ENCODE assay signal across 14 cellular contexts in the genomic region with DNA sequence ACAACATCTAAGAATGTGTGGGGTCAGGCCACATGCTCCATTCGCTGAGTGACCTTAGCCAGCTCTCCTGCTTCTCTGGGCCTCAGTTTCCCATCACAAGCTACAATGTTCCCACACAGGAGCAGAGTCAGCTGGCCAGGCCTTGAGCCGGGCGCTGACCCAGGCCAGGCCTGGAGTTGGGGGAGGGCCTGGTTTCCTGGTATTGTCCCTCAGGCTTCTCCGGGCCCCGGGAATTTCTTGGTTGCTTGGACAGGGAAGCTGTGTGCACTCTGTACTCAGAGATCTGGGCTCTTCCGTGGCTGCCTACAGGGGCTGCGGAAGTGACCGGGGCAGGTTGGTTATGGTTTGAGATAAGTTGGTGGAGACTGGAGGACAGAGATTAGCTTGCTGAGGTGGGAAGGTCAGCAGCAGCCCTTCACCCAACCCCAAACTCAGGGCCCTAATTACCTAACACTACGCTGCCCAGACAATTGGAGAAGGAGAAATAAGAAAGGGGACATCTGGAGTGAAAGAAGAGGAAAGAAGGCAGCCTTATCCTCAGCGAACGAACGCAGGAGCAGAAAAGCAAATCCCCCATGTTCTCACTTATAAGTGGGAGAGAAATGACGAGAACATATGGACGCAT. TPM values are rescaled to one million over a fixed set of nuclear protein-coding genes. Genes with fewer than 3 reads are reported as not detected.
DNase-seq lines count a peak whose midpoint lies in the region; ATAC-seq and TF ChIP-seq lines count a peak whose summit lies in the region.
"Had no signal": no experiment of that assay in that cellular context is flagged by ENCODE, and none has a peak within 500 bp of the region (broad histone marks: within the 10 kb centered on the region; RNA-seq: fewer than 3 reads in every experiment).

No MANE protein-coding gene starts in this region.

- H3K9me1 ChIP-seq in IMR-90 (ENCODE audit: insufficient read depth, low read length): peaks cover 4% of the 10 kb centered on the region

- no peak overlapping the region; the same call in 1 of the 2 replicates for H3K4me2 ChIP-seq in IMR-90 (ENCODE audit: low read depth, low read length)
- H3K4me2 ChIP-seq: smooth muscle cell had no signal

- BruUV-seq in IMR-90 (replicated peaks; lab: Mats Ljungman, UMichigan): no TSS peak

- peaks cover 17% of the 10 kb centered on the region for H3K4me1 ChIP-seq in IMR-90 (ENCODE audit: control insufficient read depth, insufficient read depth, low read length)
- H3K4me1 ChIP-seq in sigmoid colon: peaks cover 0 to 59% (median 30%) of the 10 kb centered on the region in 4 donors

- peak overlapping the region; percentile 70 for H4K91ac ChIP-seq in IMR-90 (ENCODE audit: insufficient read depth, low read depth, low read length)

- ATAC-seq in IMR-90 (ENCODE audit: low read depth) (no peak), left lobe of liver (peak; percentile 45), HG03025 (IDR thresholded peaks at IDR 0.05; ENCODE audit: low FRiP score, unreplicated experiment) (no peak), HG02870 (IDR thresholded peaks at IDR 0.05; ENCODE audit: unreplicated experiment) (no peak)
- ATAC-seq: activated naive CD8-positive, alpha-beta T cell treated with anti-CD3 and anti-CD28 coated beads, Interleukin-2, amount 50 U/mL, for 24 hours had no signal

- no peak overlapping the region for H3K9ac ChIP-seq in IMR-90 (ENCODE audit: low read depth, low read length)

- H3K9me3 ChIP-seq in IMR-90 (ENCODE audit: control insufficient read depth, insufficient read depth, low read length) (no peaks in the 10 kb centered on the region), sigmoid colon (no peaks in the 10 kb centered on the region)

- TF ChIP-seq RAD21 in IMR-90 (IDR thresholded peaks at IDR 0.05; ENCODE audit: low read length): no peak

- H3K56ac ChIP-seq in IMR-90 (ENCODE audit: extremely low read depth, insufficient read depth, low read length): no peak overlapping the region

- H2BK120ac ChIP-seq in IMR-90 (ENCODE audit: low read depth, low read length): peak overlapping the region; percentile 60

- CTCF ChIA-PET in IMR-90 (lab: Yijun Ruan, JAX): interaction anchor here (2.1 kb wide), 1 partner anchor 62 kb away, joined by 6 read pairs; no protein-coding TSS in a partner anchor

- TF ChIP-seq POLR2A in IMR-90 (IDR thresholded peaks at IDR 0.05; ENCODE audit: low read depth, low read length) (no peak), sigmoid colon (IDR thresholded peaks at IDR 0.05) (no peak)

- H3K27ac ChIP-seq in IMR-90 (ENCODE audit: insufficient read depth, low read length) (no peak overlapping the region), sigmoid colon (peak overlapping the region; percentile 71 to 86 (median 76))

- TF ChIP-seq EP300 in sigmoid colon (IDR thresholded peaks at IDR 0.05): no peak

- H3K4me3 ChIP-seq in IMR-90 (ENCODE audit: insufficient read depth, low read depth, low read length): no peak overlapping the region
- H3K4me3 ChIP-seq in sigmoid colon: no peak overlapping the region
- H3K4me3 ChIP-seq: smooth muscle cell had no signal

- peak overlapping the region; percentile 1; the same call in 1 of the 2 replicates for H3K23ac ChIP-seq in IMR-90 (ENCODE audit: low read depth, low read length)

- H3K27me3 ChIP-seq in IMR-90 (ENCODE audit: control insufficient read depth, insufficient read depth, low read length) (no peaks in the 10 kb centered on the region), sigmoid colon (no peaks in the 10 kb centered on the region)

- no peak for DNase-seq in IMR-90
- DNase-seq in dermis blood vessel endothelial cell: peak; percentile 97
- no peak for DNase-seq in left lobe of liver (ENCODE audit: low spot score)
- DNase-seq in sigmoid colon: no peak
- DNase-seq in SKM-1 treated with dmso at 0.1 percent for 144 hours (lab: John Stamatoyannopoulos, UW; ENCODE audit: unreplicated experiment): no peak
- DNase-seq in UCSD-AML1 (lab: John Stamatoyannopoulos, UW; ENCODE audit: unreplicated experiment): no peak
- DNase-seq: activated CD8-positive, alpha-beta memory T cell treated with anti-CD3 and anti-CD28 coated beads, Interleukin-2, amount 50 U/mL, for 4 hours; activated naive CD8-positive, alpha-beta T cell treated with anti-CD3 and anti-CD28 coated beads, Interleukin-2, amount 50 U/mL, for 24 hours; naive B cell; NCI-H1092 treated with DMSO at 0.1 percent for 48 hours; NCI-H510A treated with DMSO at 0.1 percent for 48 hours had no signal

- dilution Hi-C loops in IMR-90 (cut with HindIII; ENCODE audit: low sequenced_read_pairs, unreplicated experiment): no loop called here

- peak overlapping the region; percentile 83 for H2AK5ac ChIP-seq in IMR-90 (ENCODE audit: low read depth, low read length)

- H3K4ac ChIP-seq in IMR-90 (ENCODE audit: low read depth, low read length): peak overlapping the region; percentile 48

- H2BK5ac ChIP-seq in IMR-90 (ENCODE audit: low read depth, low read length, poor library complexity, severe bottlenecking): no peak overlapping the region

- intact Hi-C loops in IMR-90 (cut with micrococcal nuclease) (no loop called here), sigmoid colon (cut with DNase I) (no loop called here)

- POLR2A ChIA-PET in IMR-90 (lab: Charles Lee; ENCODE audit: unreplicated experiment): no interaction called here

- H4K5ac ChIP-seq in IMR-90 (ENCODE audit: low read depth, low read length): peak overlapping the region; percentile 9

- H3K36me3 ChIP-seq in IMR-90 (ENCODE audit: control insufficient read depth, insufficient read depth, low read length) (peaks cover 58% of the 10 kb centered on the region), sigmoid colon (peaks cover 0 to 24% (median 12%) of the 10 kb centered on the region in 4 donors)

- TF ChIP-seq CTCF in IMR-90 (conservative IDR thresholded peaks at IDR 0.05; ENCODE audit: low read depth, low read length): no peak
- no peak for TF ChIP-seq CTCF in sigmoid colon (IDR thresholded peaks at IDR 0.05)

- H2AK9ac ChIP-seq in IMR-90 (replicated peaks; ENCODE audit: low read depth, low read length, poor library complexity): no peak overlapping the region

- H3K79me1 ChIP-seq in IMR-90 (ENCODE audit: low read depth in 1 of 2, low read length in 2 of 2): peaks cover 15 to 75% of the 10 kb centered on the region in 2 experiments

- peak overlapping the region; percentile 6; the same call in 1 of the 3 replicates for H2BK15ac ChIP-seq in IMR-90 (ENCODE audit: low read depth, low read length)

- H3K14ac ChIP-seq in IMR-90 (replicated peaks; ENCODE audit: low read depth, low read length): 0 out of 2 replicates have a peak overlapping the region, but pooled peaks have one; percentile 7

- H3K18ac ChIP-seq in IMR-90 (ENCODE audit: low read depth, low read length): no peak overlapping the region; the same call in 1 of the 2 replicates

- no peak overlapping the region for H2AFZ ChIP-seq in IMR-90 (replicated peaks; ENCODE audit: low read length, poor library complexity)

- WGBS in IMR-90 (ENCODE audit: extremely low coverage in 2 of 2, insufficient read length in 1 of 2), 2 experiments: no CpG with 5 or more reads among the region's 14 CpGs
- 81 to 82% methylated on average over 14 of the region's 14 CpGs for WGBS in sigmoid colon, 2 donors

- H4K8ac ChIP-seq in IMR-90 (ENCODE audit: low read depth in 2 of 2, low read length in 2 of 2): peak overlapping the region; percentile 51 to 61; a peak in 3 of 4 replicates

- in situ Hi-C loops in IMR-90 (cut with MboI; ENCODE audit: low sequenced_read_pairs): no loop called here

- no peaks in the 10 kb centered on the region; the same call in 1 of the 2 replicates for H4K20me1 ChIP-seq in IMR-90 (ENCODE audit: insufficient read depth, low read length)

- H2BK20ac ChIP-seq in IMR-90 (ENCODE audit: low read depth, low read length): 0 out of 2 replicates have a peak overlapping the region, but pooled peaks have one; percentile 11

TF ChIP-seq in IMR-90, 13 proteins besides CTCF, POLR2A, EP300 and RAD21:
- no peak for TF ChIP-seq CEBPB (IDR thresholded peaks at IDR 0.05; ENCODE audit: low read depth, low read length)

RNA-seq across cellular contexts. Expression of gene TGM2, which starts 6.3 kb away (rescaled TPM):
- 237 and 268 TPM in 2 replicates for total RNA-seq in IMR-90 (2012; rRNA removed)
- polyA plus RNA-seq in IMR-90 (2012; rRNA removed): 239 and 292 TPM in 2 replicates
- 370 and 502 TPM in 2 replicates for polyA plus RNA-seq in IMR-90 (2012; cell fraction: cytosol; rRNA removed)
- polyA plus RNA-seq in IMR-90 (2012; cell fraction: nucleus; rRNA removed; ENCODE audit: low replicate concordance): 218 and 328 TPM in 2 replicates
- total RNA-seq in dermis blood vessel endothelial cell: 401 and 1,564 TPM in 2 replicates
- 193 TPM for total RNA-seq in left lobe of liver
- total RNA-seq in sigmoid colon: 100 to 1,000 TPM in 2 of 4 donors, 10 to 100 TPM in 2; 14.8 to 104 (median 60.7) TPM
- polyA plus RNA-seq in sigmoid colon: 10 to 100 TPM in 1 of 3 donors, 1 to 10 TPM in 2; 6.5 to 71.1 (median 7.2) TPM
